1 cellular context compared by ENCODE assay signal in genomic region chr15:63348392-63348791, GRCh38.
TF ChIP-seq lines count a peak whose summit lies in the region.

No MANE protein-coding gene starts in this region.

TF ChIP-seq in HepG2, 621 proteins besides CTCF, POLR2A, EP300 and RAD21 (continued from another document):
- TF ChIP-seq PTBP1 (IDR thresholded peaks at IDR 0.05; ENCODE audit: low read depth, low read length, poor library complexity, severe bottlenecking) (no peak), GLMP (CRISPR knock-in tag; IDR thresholded peaks at IDR 0.05; ENCODE audit: borderline replicate concordance) (no peak), RFXANK (CRISPR knock-in tag; IDR thresholded peaks at IDR 0.05) (no peak)
